Comparison of ENCODE assay signal across 9 cellular contexts in the genomic region with DNA sequence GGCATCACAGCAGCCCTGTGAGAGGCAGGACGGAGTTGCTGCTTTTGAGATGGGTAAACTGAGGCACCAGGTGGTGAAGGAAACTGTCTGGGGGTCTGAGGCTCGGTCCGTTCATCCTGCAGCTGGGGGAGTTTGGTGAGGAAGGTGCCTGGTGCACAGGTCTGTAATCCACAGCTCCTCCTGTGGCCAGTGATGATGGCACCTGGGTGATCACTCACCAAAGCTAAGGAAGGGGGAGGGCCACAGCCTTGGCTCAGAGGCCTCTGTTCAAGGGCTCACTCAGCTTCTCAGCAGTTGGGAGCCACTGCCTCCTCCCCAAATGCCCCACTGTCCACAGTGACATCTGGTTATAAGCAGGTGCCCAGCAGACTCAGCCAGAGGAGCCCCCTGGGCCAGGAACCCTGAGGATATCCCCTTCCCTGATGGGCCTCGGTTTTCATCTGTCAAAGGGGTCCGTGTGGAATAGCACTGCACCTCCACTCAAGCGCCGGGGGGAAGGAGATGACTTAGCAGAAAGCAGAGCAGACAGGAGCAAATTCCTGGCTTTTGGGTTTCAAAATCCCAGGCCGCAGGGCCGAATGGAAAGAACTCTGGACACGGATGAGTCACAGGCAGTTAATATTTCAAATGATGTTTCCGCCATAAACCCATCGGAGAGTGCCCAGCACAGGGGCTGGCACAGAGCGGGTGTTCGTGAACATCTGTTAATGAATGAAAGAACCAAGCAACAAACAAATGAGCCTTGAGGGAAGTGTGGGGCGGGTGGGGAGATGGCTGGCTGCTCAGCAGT.
DNase-seq lines count a peak whose midpoint lies in the region; ATAC-seq, FAIRE-seq and TF ChIP-seq lines count a peak whose summit lies in the region.
"Had no signal": no experiment of that assay in that cellular context is flagged by ENCODE, and none has a peak within 500 bp of the region (broad histone marks: within the 10 kb centered on the region; RNA-seq: fewer than 3 reads in every experiment).

No MANE protein-coding gene starts in this region.

- no peak overlapping the region for H3K4me2 ChIP-seq in MM.1S (ENCODE audit: low read depth, low read length)

- no peak for ATAC-seq in HG03280 (IDR thresholded peaks at IDR 0.05; ENCODE audit: unreplicated experiment)

- H3K36me3 Mint-ChIP-seq in endothelial cell (ENCODE audit: low read depth, unreplicated experiment), result no peaks in the 10 kb centered on the region
- H3K36me3 Mint-ChIP-seq in activated CD4-positive, alpha-beta T cell treated with anti-CD3 and anti-CD28 coated beads, Interleukin-2, amount 10 ng/mL, durations not matched to agents 7 days and 5 days (ENCODE audit: low read depth), result no peaks in the 10 kb centered on the region

- H3K9me3 ChIP-seq in MM.1S (replicated peaks; ENCODE audit: insufficient read depth, low read length), result no peaks in the 10 kb centered on the region

- no peak overlapping the region for H3K4me3 Mint-ChIP-seq in endothelial cell (ENCODE audit: unreplicated experiment)
- no peak overlapping the region for H3K4me3 Mint-ChIP-seq in activated CD4-positive, alpha-beta T cell treated with anti-CD3 and anti-CD28 coated beads, Interleukin-2, amount 10 ng/mL, durations not matched to agents 7 days and 5 days

- H2AFZ ChIP-seq in MM.1S (ENCODE audit: low read length), result no peak overlapping the region

- H3K27me3 ChIP-seq in MM.1S (replicated peaks; ENCODE audit: insufficient read depth, low read length), result no peaks in the 10 kb centered on the region

- no peaks in the 10 kb centered on the region for H3K79me2 ChIP-seq in MM.1S (ENCODE audit: low read length)

- H3K4me1 ChIP-seq in MM.1S (ENCODE audit: low read length), result no peaks in the 10 kb centered on the region

- no peak overlapping the region for H3K4me3 ChIP-seq in MM.1S (ENCODE audit: low read length)

- no peak for FAIRE-seq in GM12892 (lab: Jason Lieb, UNC)

- no peaks in the 10 kb centered on the region for H3K9me3 Mint-ChIP-seq in endothelial cell (ENCODE audit: unreplicated experiment)
- no peaks in the 10 kb centered on the region for H3K9me3 Mint-ChIP-seq in activated CD4-positive, alpha-beta T cell treated with anti-CD3 and anti-CD28 coated beads, Interleukin-2, amount 10 ng/mL, durations not matched to agents 7 days and 5 days

- H3K9me2 ChIP-seq in MM.1S (replicated peaks; ENCODE audit: insufficient read depth, low read length), result no peaks in the 10 kb centered on the region

- 0 out of 2 replicates have a peak, but pooled peaks have one; percentile 24 for TF ChIP-seq CTCF in MM.1S (IDR thresholded peaks at IDR 0.05; ENCODE audit: low read length)
- TF ChIP-seq CTCF in endothelial cell (IDR thresholded peaks at IDR 0.05; ENCODE audit: unreplicated experiment), result peak; percentile 49

- peaks cover 7% of the 10 kb centered on the region for H3K27me3 Mint-ChIP-seq in endothelial cell (ENCODE audit: unreplicated experiment)
- no peaks in the 10 kb centered on the region for H3K27me3 Mint-ChIP-seq in activated CD4-positive, alpha-beta T cell treated with anti-CD3 and anti-CD28 coated beads, Interleukin-2, amount 10 ng/mL, durations not matched to agents 7 days and 5 days

- no peak for TF ChIP-seq POLR2A in GM12892 (IDR thresholded peaks at IDR 0.05; ENCODE audit: low read depth, low read length)

- H3F3A ChIP-seq in MM.1S (ENCODE audit: insufficient read depth, low read length), result no peaks in the 10 kb centered on the region

- no peaks in the 10 kb centered on the region for H3K4me1 Mint-ChIP-seq in endothelial cell (ENCODE audit: unreplicated experiment)
- no peaks in the 10 kb centered on the region for H3K4me1 Mint-ChIP-seq in activated CD4-positive, alpha-beta T cell treated with anti-CD3 and anti-CD28 coated beads, Interleukin-2, amount 10 ng/mL, durations not matched to agents 7 days and 5 days

- H3K36me3 ChIP-seq in MM.1S (replicated peaks; ENCODE audit: insufficient read depth, low read length), result no peaks in the 10 kb centered on the region

- H3K9ac ChIP-seq in MM.1S (ENCODE audit: low read length), result no peak overlapping the region

- CTCF ChIA-PET in activated CD4-positive, alpha-beta T cell treated with anti-CD3 and anti-CD28 coated beads, Interleukin-2, amount 10 ng/mL, durations not matched to agents 7 days and 5 days (lab: Charles Lee), result no interaction called here

- intact Hi-C loops in posterior vena cava (cut with DNase I), result no loop called here

- no peak overlapping the region for H3K27ac ChIP-seq in MM.1S (ENCODE audit: low read length)

- no peaks in the 10 kb centered on the region for H4K20me1 ChIP-seq in MM.1S (ENCODE audit: insufficient read depth, low read length)

- POLR2A ChIA-PET in activated CD4-positive, alpha-beta T cell treated with anti-CD3 and anti-CD28 coated beads, Interleukin-2, amount 10 ng/mL, durations not matched to agents 7 days and 5 days (lab: Charles Lee), result no interaction called here

- DNase-seq in GM04503 (ENCODE audit: low read depth) (peak; percentile 91), MM.1S (peak; percentile 13), endothelial cell (ENCODE audit: low spot score) (peak; percentile 60), posterior vena cava (ENCODE audit: low spot score) (peak; percentile 86), superior temporal gyrus (ENCODE audit: extremely low spot score) (no peak), GM12892 (ENCODE audit: insufficient read length) (no peak)
- no peak for DNase-seq in activated CD4-positive, alpha-beta T cell treated with anti-CD3 and anti-CD28 coated beads, Interleukin-2, amount 10 ng/mL, durations not matched to agents 7 days and 5 days
- DNase-seq: activated naive CD4-positive, alpha-beta T cell treated with Interleukin-2 at 50 U/mL for 16 hours had no signal

- H3K27ac Mint-ChIP-seq in endothelial cell (ENCODE audit: unreplicated experiment), result no peak overlapping the region
- H3K27ac Mint-ChIP-seq in activated CD4-positive, alpha-beta T cell treated with anti-CD3 and anti-CD28 coated beads, Interleukin-2, amount 10 ng/mL, durations not matched to agents 7 days and 5 days, result no peak overlapping the region

Comparison
In these comparisons a context has a peak if more than half of its experiments do, and no peak if none do; other contexts are left out.
1. DNase-seq: peak in GM04503 (single experiment), MM.1S (single experiment), endothelial cell (single experiment) and posterior vena cava (single experiment); none in superior temporal gyrus (single experiment), activated CD4-positive, alpha-beta T cell treated with anti-CD3 and anti-CD28 coated beads, Interleukin-2, amount 10 ng/mL, durations not matched to agents 7 days and 5 days (single experiment) and GM12892 (single experiment).